Comparison of ENCODE assay signal across 15 cellular contexts in genomic region chr3:184718431-184718830, GRCh38.
"Had no signal": no experiment of that assay in that cellular context is flagged by ENCODE, and none has a peak within 500 bp of the region (broad histone marks: within the 10 kb centered on the region; RNA-seq: fewer than 3 reads in every experiment).

No MANE protein-coding gene starts in this region.

- H3K36me3 ChIP-seq: adrenal gland, gastroesophageal sphincter, lower lobe of right lung had no signal

- H3K27ac ChIP-seq: adrenal gland, gastroesophageal sphincter, lower lobe of right lung, testis had no signal

- H3K9me3 Mint-ChIP-seq: activated CD4-positive, alpha-beta T cell treated with anti-CD3 and anti-CD28 coated beads, Interleukin-2, amount 10 ng/mL, durations not matched to agents 24 days and 14 days; central memory CD8-positive, alpha-beta T cell; naive thymus-derived CD8-positive, alpha-beta T cell; stimulated activated naive CD8-positive, alpha-beta T cell treated with anti-CD3 and anti-CD28 coated beads, Interleukin-15, amount 100 ng/mL, for 72 hours; WTC11 had no signal

- H3K27me3 Mint-ChIP-seq: central memory CD8-positive, alpha-beta T cell; naive thymus-derived CD8-positive, alpha-beta T cell; stimulated activated naive CD8-positive, alpha-beta T cell treated with anti-CD3 and anti-CD28 coated beads, Interleukin-15, amount 100 ng/mL, for 72 hours had no signal

- H3K27ac Mint-ChIP-seq: activated CD4-positive, alpha-beta T cell treated with anti-CD3 and anti-CD28 coated beads, Interleukin-2, amount 10 ng/mL, durations not matched to agents 24 days and 14 days; WTC11 had no signal

- H3K27me3 ChIP-seq: adrenal gland, gastroesophageal sphincter, testis had no signal

- H3K4me1 Mint-ChIP-seq: activated CD4-positive, alpha-beta T cell treated with anti-CD3 and anti-CD28 coated beads, Interleukin-2, amount 10 ng/mL, durations not matched to agents 24 days and 14 days; central memory CD8-positive, alpha-beta T cell; stimulated activated naive CD8-positive, alpha-beta T cell treated with anti-CD3 and anti-CD28 coated beads, Interleukin-15, amount 100 ng/mL, for 72 hours had no signal

- H3K36me3 Mint-ChIP-seq: naive thymus-derived CD8-positive, alpha-beta T cell; WTC11 had no signal

- H3K9me3 ChIP-seq: adrenal gland, gastroesophageal sphincter, lower lobe of right lung, testis had no signal

- ATAC-seq: gastroesophageal sphincter; lower lobe of right lung; naive thymus-derived CD8-positive, alpha-beta T cell had no signal

- H3K4me3 Mint-ChIP-seq: activated CD4-positive, alpha-beta T cell treated with anti-CD3 and anti-CD28 coated beads, Interleukin-2, amount 10 ng/mL, durations not matched to agents 24 days and 14 days; central memory CD8-positive, alpha-beta T cell; naive thymus-derived CD8-positive, alpha-beta T cell; stimulated activated naive CD8-positive, alpha-beta T cell treated with anti-CD3 and anti-CD28 coated beads, Interleukin-15, amount 100 ng/mL, for 72 hours; WTC11 had no signal

- DNase-seq: activated CD4-positive, alpha-beta T cell treated with anti-CD3 and anti-CD28 coated beads, Interleukin-2, amount 10 ng/mL, durations not matched to agents 24 days and 14 days; activated naive CD4-positive, alpha-beta T cell treated with anti-CD3 and anti-CD28 coated beads, Interleukin-2, amount 50 U/mL, for 16 hours; activated T-cell treated with anti-CD3 and anti-CD28 coated beads, Interleukin-2, amount 50 U/mL, for 1 hour; adrenal gland; cortex of kidney; effector memory CD4-positive, alpha-beta T cell; kidney glomerular epithelial cell; lower lobe of right lung; naive thymus-derived CD8-positive, alpha-beta T cell; stimulated activated CD4-positive, alpha-beta T cell treated with anti-CD3 and anti-CD28 coated beads, Interleukin-4, amount 100 ng/mL, for 24 hours; stimulated activated naive CD8-positive, alpha-beta T cell treated with anti-CD3 and anti-CD28 coated beads, Interleukin-15, amount 100 ng/mL, for 72 hours; testis had no signal

- H3K4me3 ChIP-seq: adrenal gland, gastroesophageal sphincter, lower lobe of right lung, testis had no signal
